Comparison of ENCODE assay signal across 40 cellular contexts in genomic region chr9:98842510-98842909, GRCh38.
"Had no signal": no experiment of that assay in that cellular context is flagged by ENCODE, and none has a peak within 500 bp of the region (broad histone marks: within the 10 kb centered on the region; RNA-seq: fewer than 3 reads in every experiment).

No MANE protein-coding gene starts in this region.

- ATAC-seq: activated naive CD4-positive, alpha-beta T cell treated with anti-CD3 and anti-CD28 coated beads, Interleukin-2, amount 50 U/mL, for 72 hours; activated naive CD8-positive, alpha-beta T cell treated with anti-CD3 and anti-CD28 coated beads, Interleukin-2, amount 50 U/mL, for 24 hours; activated T-cell treated with anti-CD3 and anti-CD28 coated beads, Interleukin-2, amount 50 U/mL, for 4 hours; activated T-cell treated with anti-CD3 and anti-CD28 coated beads, Interleukin-2, amount 50 U/mL, for 72 hours; activated T-helper 17 cell treated with anti-CD3 and anti-CD28 coated beads, Interleukin-2, amount 50 U/mL, for 72 hours; body of pancreas had no signal

- DNase-seq: activated effector memory CD4-positive, alpha-beta T cell treated with anti-CD3 and anti-CD28 coated beads, Interleukin-2, amount 50 U/mL, for 16 hours; activated effector memory CD4-positive, alpha-beta T cell treated with Interleukin-2 at 50 U/mL for 16 hours; activated gamma-delta T cell; activated gamma-delta T cell treated with Interleukin-2 at 50 U/mL for 16 hours; activated naive CD4-positive, alpha-beta T cell; activated naive CD4-positive, alpha-beta T cell treated with anti-CD3 and anti-CD28 coated beads for 36 hours; activated naive CD4-positive, alpha-beta T cell treated with anti-CD3 and anti-CD28 coated beads, Interleukin-2, amount 10 ng/mL, durations not matched to agents 7 days and 5 days; activated naive CD4-positive, alpha-beta T cell treated with anti-CD3 and anti-CD28 coated beads, Interleukin-2, amount 50 U/mL, for 16 hours; activated naive CD4-positive, alpha-beta T cell treated with Interleukin-2 at 50 U/mL for 16 hours; activated naive CD8-positive, alpha-beta T cell treated with anti-CD3 and anti-CD28 coated beads for 36 hours; activated naive CD8-positive, alpha-beta T cell treated with anti-CD3 and anti-CD28 coated beads, Interleukin-2, amount 10 ng/mL, durations not matched to agents 7 days and 5 days; activated naive CD8-positive, alpha-beta T cell treated with anti-CD3 and anti-CD28 coated beads, Interleukin-2, amount 50 U/mL, for 24 hours; activated T-cell treated with anti-CD3 and anti-CD28 coated beads, Interleukin-2, amount 50 U/mL, for 1 hour; activated T-cell treated with anti-CD3 and anti-CD28 coated beads, Interleukin-2, amount 50 U/mL, for 24 hours; activated T-cell treated with anti-CD3 and anti-CD28 coated beads, Interleukin-2, amount 50 U/mL, for 4 hours; activated T-cell treated with anti-CD3 and anti-CD28 coated beads, Interleukin-2, amount 50 U/mL, for 48 hours; activated T-cell treated with anti-CD3 and anti-CD28 coated beads, Interleukin-2, amount 50 U/mL, for 72 hours; adrenal gland; amniotic stem cell; amygdala; anterior cingulate cortex; aorta; body of pancreas; brain microvascular endothelial cell; caudate nucleus; central memory CD4-positive, alpha-beta T cell; cerebellar nuclear complex had no signal

- H3K4me3 Mint-ChIP-seq: activated naive CD4-positive, alpha-beta T cell treated with anti-CD3 and anti-CD28 coated beads for 36 hours; activated naive CD4-positive, alpha-beta T cell treated with anti-CD3 and anti-CD28 coated beads, Interleukin-2, amount 10 ng/mL, durations not matched to agents 7 days and 5 days; activated naive CD4-positive, alpha-beta T cell treated with anti-CD3 and anti-CD28 coated beads, Interleukin-2, amount 50 U/mL, for 24 hours; activated naive CD8-positive, alpha-beta T cell; activated naive CD8-positive, alpha-beta T cell treated with anti-CD3 and anti-CD28 coated beads for 36 hours; activated naive CD8-positive, alpha-beta T cell treated with anti-CD3 and anti-CD28 coated beads, Interleukin-2, amount 10 ng/mL, durations not matched to agents 7 days and 5 days; activated naive CD8-positive, alpha-beta T cell treated with anti-CD3 and anti-CD28 coated beads, Interleukin-2, amount 50 U/mL, for 24 hours; activated T-cell treated with anti-CD3 and anti-CD28 coated beads, Interleukin-2, amount 50 U/mL, for 24 hours; activated T-cell treated with anti-CD3 and anti-CD28 coated beads, Interleukin-2, amount 50 U/mL, for 4 hours; activated T-cell treated with anti-CD3 and anti-CD28 coated beads, Interleukin-2, amount 50 U/mL, for 72 hours; activated T-helper 1 cell treated with anti-CD3 and anti-CD28 coated beads, Interleukin-12 subunit alpha, Interleukin-12 subunit beta, Interleukin-2, Interleukin-4 antibody, amounts not matched to agents 30 ng/mL and 10 ng/mL and 1 ng/mL, durations not matched to agents 14 hours and 24 hours and 36 hours; activated T-helper 17 cell treated with anti-CD3 and anti-CD28 coated beads, Interleukin-2, amount 50 U/mL, for 72 hours; brain; central memory CD8-positive, alpha-beta T cell had no signal

- FAIRE-seq: astrocyte, bronchial epithelial cell had no signal

- H3K27ac Mint-ChIP-seq: activated naive CD4-positive, alpha-beta T cell treated with anti-CD3 and anti-CD28 coated beads for 36 hours; activated naive CD4-positive, alpha-beta T cell treated with anti-CD3 and anti-CD28 coated beads, Interleukin-2, amount 10 ng/mL, durations not matched to agents 7 days and 5 days; activated naive CD4-positive, alpha-beta T cell treated with anti-CD3 and anti-CD28 coated beads, Interleukin-2, amount 50 U/mL, for 24 hours; activated naive CD4-positive, alpha-beta T cell treated with anti-CD3 and anti-CD28 coated beads, Interleukin-2, amount 50 U/mL, for 72 hours; activated naive CD8-positive, alpha-beta T cell; activated naive CD8-positive, alpha-beta T cell treated with anti-CD3 and anti-CD28 coated beads for 36 hours; activated naive CD8-positive, alpha-beta T cell treated with anti-CD3 and anti-CD28 coated beads, Interleukin-2, amount 10 ng/mL, durations not matched to agents 7 days and 5 days; activated naive CD8-positive, alpha-beta T cell treated with anti-CD3 and anti-CD28 coated beads, Interleukin-2, amount 50 U/mL, for 24 hours; activated T-cell treated with anti-CD3 and anti-CD28 coated beads, Interleukin-2, amount 50 U/mL, for 24 hours; activated T-cell treated with anti-CD3 and anti-CD28 coated beads, Interleukin-2, amount 50 U/mL, for 72 hours; activated T-helper 1 cell treated with anti-CD3 and anti-CD28 coated beads, Interleukin-12 subunit alpha, Interleukin-12 subunit beta, Interleukin-2, Interleukin-4 antibody, amounts not matched to agents 30 ng/mL and 10 ng/mL and 1 ng/mL, durations not matched to agents 14 hours and 24 hours and 36 hours; activated T-helper 17 cell treated with anti-CD3 and anti-CD28 coated beads, Interleukin-2, amount 50 U/mL, for 72 hours; activated T-helper 2 cell treated with anti-CD3 and anti-CD28 coated beads, Interferon-gamma antibody, Interleukin-2, Interleukin-4, amounts not matched to agents 10 μg/mL and 5 μg/mL and 100 μg/mL, durations not matched to agents 14 hours and 24 hours and 36 hours; brain had no signal

- H3K27me3 Mint-ChIP-seq: activated naive CD4-positive, alpha-beta T cell treated with anti-CD3 and anti-CD28 coated beads, Interleukin-2, amount 10 ng/mL, durations not matched to agents 7 days and 5 days; activated naive CD4-positive, alpha-beta T cell treated with anti-CD3 and anti-CD28 coated beads, Interleukin-2, amount 50 U/mL, for 24 hours; activated naive CD8-positive, alpha-beta T cell; activated naive CD8-positive, alpha-beta T cell treated with anti-CD3 and anti-CD28 coated beads for 36 hours; activated naive CD8-positive, alpha-beta T cell treated with anti-CD3 and anti-CD28 coated beads, Interleukin-2, amount 10 ng/mL, durations not matched to agents 7 days and 5 days; activated naive CD8-positive, alpha-beta T cell treated with anti-CD3 and anti-CD28 coated beads, Interleukin-2, amount 50 U/mL, for 24 hours; activated T-cell treated with anti-CD3 and anti-CD28 coated beads, Interleukin-2, amount 50 U/mL, for 24 hours; activated T-helper 17 cell treated with anti-CD3 and anti-CD28 coated beads, Interleukin-2, amount 50 U/mL, for 72 hours; central memory CD8-positive, alpha-beta T cell had no signal

- H3K36me3 Mint-ChIP-seq: activated naive CD4-positive, alpha-beta T cell treated with anti-CD3 and anti-CD28 coated beads, Interleukin-2, amount 10 ng/mL, durations not matched to agents 7 days and 5 days; activated naive CD4-positive, alpha-beta T cell treated with anti-CD3 and anti-CD28 coated beads, Interleukin-2, amount 50 U/mL, for 72 hours; brain had no signal

- H3K4me3 ChIP-seq: adrenal gland, ascending aorta, body of pancreas, breast epithelium, cardiac muscle cell had no signal

- H3K36me3 ChIP-seq: adrenal gland, ascending aorta, brain microvascular endothelial cell, breast epithelium, cardiac muscle cell had no signal

- H3K27ac ChIP-seq: adrenal gland, ascending aorta, body of pancreas, brain microvascular endothelial cell, breast epithelium, cardiac muscle cell had no signal

- H3K9me3 Mint-ChIP-seq: activated naive CD4-positive, alpha-beta T cell treated with anti-CD3 and anti-CD28 coated beads for 36 hours; activated naive CD4-positive, alpha-beta T cell treated with anti-CD3 and anti-CD28 coated beads, Interleukin-2, amount 10 ng/mL, durations not matched to agents 7 days and 5 days; activated naive CD4-positive, alpha-beta T cell treated with anti-CD3 and anti-CD28 coated beads, Interleukin-2, amount 50 U/mL, for 24 hours; activated naive CD4-positive, alpha-beta T cell treated with anti-CD3 and anti-CD28 coated beads, Interleukin-2, amount 50 U/mL, for 72 hours; activated naive CD8-positive, alpha-beta T cell treated with anti-CD3 and anti-CD28 coated beads for 36 hours; activated naive CD8-positive, alpha-beta T cell treated with anti-CD3 and anti-CD28 coated beads, Interleukin-2, amount 10 ng/mL, durations not matched to agents 7 days and 5 days; activated naive CD8-positive, alpha-beta T cell treated with anti-CD3 and anti-CD28 coated beads, Interleukin-2, amount 50 U/mL, for 24 hours; activated T-cell treated with anti-CD3 and anti-CD28 coated beads, Interleukin-2, amount 50 U/mL, for 24 hours; activated T-cell treated with anti-CD3 and anti-CD28 coated beads, Interleukin-2, amount 50 U/mL, for 4 hours; activated T-cell treated with anti-CD3 and anti-CD28 coated beads, Interleukin-2, amount 50 U/mL, for 72 hours; activated T-helper 1 cell treated with anti-CD3 and anti-CD28 coated beads, Interleukin-12 subunit alpha, Interleukin-12 subunit beta, Interleukin-2, Interleukin-4 antibody, amounts not matched to agents 30 ng/mL and 10 ng/mL and 1 ng/mL, durations not matched to agents 14 hours and 24 hours and 36 hours; activated T-helper 17 cell treated with anti-CD3 and anti-CD28 coated beads, Interleukin-2, amount 50 U/mL, for 72 hours; activated T-helper 2 cell treated with anti-CD3 and anti-CD28 coated beads, Interferon-gamma antibody, Interleukin-2, Interleukin-4, amounts not matched to agents 10 μg/mL and 5 μg/mL and 100 μg/mL, durations not matched to agents 14 hours and 24 hours and 36 hours; brain; central memory CD8-positive, alpha-beta T cell had no signal

- H3K27me3 ChIP-seq: adrenal gland, ascending aorta, body of pancreas, brain microvascular endothelial cell, breast epithelium, cardiac muscle cell had no signal

- H3K4me1 Mint-ChIP-seq: activated naive CD4-positive, alpha-beta T cell treated with anti-CD3 and anti-CD28 coated beads, Interleukin-2, amount 10 ng/mL, durations not matched to agents 7 days and 5 days; activated naive CD4-positive, alpha-beta T cell treated with anti-CD3 and anti-CD28 coated beads, Interleukin-2, amount 50 U/mL, for 24 hours; activated naive CD8-positive, alpha-beta T cell treated with anti-CD3 and anti-CD28 coated beads for 36 hours; activated naive CD8-positive, alpha-beta T cell treated with anti-CD3 and anti-CD28 coated beads, Interleukin-2, amount 10 ng/mL, durations not matched to agents 7 days and 5 days; activated naive CD8-positive, alpha-beta T cell treated with anti-CD3 and anti-CD28 coated beads, Interleukin-2, amount 50 U/mL, for 24 hours; activated T-helper 17 cell treated with anti-CD3 and anti-CD28 coated beads, Interleukin-2, amount 50 U/mL, for 72 hours; brain; central memory CD8-positive, alpha-beta T cell had no signal

- H3K9me3 ChIP-seq: adrenal gland, ascending aorta, body of pancreas, breast epithelium had no signal

- H3K4me1 ChIP-seq: adrenal gland, ascending aorta, body of pancreas, breast epithelium had no signal
